ENCODE assay signal across 11 cellular contexts in the genomic region with DNA sequence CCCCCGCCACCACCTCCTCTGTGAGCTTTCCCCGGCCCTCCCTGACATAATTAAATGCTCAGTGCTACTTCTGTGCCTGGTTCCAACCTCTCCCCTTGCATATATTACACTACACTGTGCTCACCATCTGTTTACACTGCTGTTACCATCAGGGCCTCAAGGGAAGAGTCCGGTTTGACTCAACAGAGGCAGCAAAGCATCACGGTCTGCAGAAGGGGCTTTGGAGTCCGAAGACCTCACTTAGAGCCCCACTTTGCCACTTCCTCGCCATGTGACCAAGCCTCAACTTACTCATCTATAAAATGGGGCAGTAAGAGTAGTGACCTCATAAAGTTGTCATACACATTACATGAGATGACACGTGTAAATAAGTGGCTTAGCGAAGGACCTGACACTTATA.
"Had no signal": no experiment of that assay in that cellular context is flagged by ENCODE, and none has a peak within 500 bp of the region (broad histone marks: within the 10 kb centered on the region; RNA-seq: fewer than 3 reads in every experiment).

No MANE protein-coding gene starts in this region.

- ATAC-seq: activated CD8-positive, alpha-beta memory T cell treated with anti-CD3 and anti-CD28 coated beads, Interleukin-2, amount 10 ng/mL, durations not matched to agents 7 days and 5 days; effector memory CD8-positive, alpha-beta T cell; gastrocnemius medialis; left ventricle myocardium superior had no signal

- H3K4me3 ChIP-seq: gastrocnemius medialis had no signal

- FAIRE-seq: keratinocyte had no signal

- H3K27me3 ChIP-seq: gastrocnemius medialis had no signal

- H3K36me3 ChIP-seq: gastrocnemius medialis had no signal

- H3K9me3 ChIP-seq: gastrocnemius medialis had no signal

- DNase-seq: activated CD8-positive, alpha-beta memory T cell treated with anti-CD3 and anti-CD28 coated beads, Interleukin-2, amount 10 ng/mL, durations not matched to agents 7 days and 5 days; activated effector memory CD4-positive, alpha-beta T cell treated with anti-CD3 and anti-CD28 coated beads, Interleukin-2, amount 50 U/mL, for 16 hours; activated T-cell treated with anti-CD3 and anti-CD28 coated beads, Interleukin-2, amount 50 U/mL, for 24 hours; cerebellar nuclear complex; effector memory CD8-positive, alpha-beta T cell; left ventricle myocardium superior; mesendoderm; stimulated activated CD4-positive, alpha-beta T cell treated with anti-CD3 and anti-CD28 coated beads, Interleukin-2, amount 100 ng/mL, for 48 hours had no signal

- H3K27ac ChIP-seq: epithelial cell of prostate, gastrocnemius medialis had no signal
